8 cellular contexts compared by ENCODE assay signal in the genomic region with DNA sequence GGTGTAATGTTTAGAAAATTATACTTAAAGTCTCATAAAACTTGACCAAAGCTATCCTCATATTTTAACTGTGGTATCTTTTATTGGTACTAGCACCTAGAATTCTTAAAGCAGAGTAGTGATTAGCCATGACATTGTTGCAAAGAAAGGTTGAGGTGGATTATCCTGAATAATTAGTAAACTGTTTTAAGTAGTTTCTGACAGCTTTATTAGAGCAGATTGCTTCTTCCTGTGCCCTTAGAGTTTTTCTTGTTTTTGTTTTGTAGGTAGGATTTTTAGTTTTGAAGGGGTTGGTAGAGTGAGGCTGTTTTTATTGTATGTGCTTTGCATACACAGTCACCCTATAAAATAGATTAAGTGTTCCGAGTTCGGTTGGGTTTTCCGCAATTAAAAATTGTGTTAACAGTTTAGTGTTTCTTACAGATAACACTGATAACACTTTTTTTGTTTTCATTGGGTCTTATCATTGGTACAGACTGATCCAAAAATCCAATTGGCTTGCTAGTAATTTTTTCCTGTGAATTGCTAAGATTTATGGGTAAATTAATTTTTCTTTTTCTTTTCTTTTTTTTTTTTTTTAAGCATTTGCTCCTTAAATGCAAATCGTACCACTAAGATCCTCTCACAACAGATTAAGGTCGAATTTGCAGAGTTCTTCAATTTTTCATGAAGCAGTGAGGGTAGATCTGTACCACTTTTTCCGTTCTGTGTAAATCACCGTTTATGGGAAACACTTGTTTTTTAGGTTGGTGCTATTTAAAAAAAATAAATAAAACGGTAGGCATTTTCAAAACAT. TPM values are rescaled to one million over a fixed set of nuclear protein-coding genes. Genes with fewer than 3 reads are reported as not detected.
A peak's percentile ranks its signal among the peaks of the same experiment; 100 is the strongest.
DNase-seq lines count a peak whose midpoint lies in the region; ATAC-seq, FAIRE-seq and TF ChIP-seq lines count a peak whose summit lies in the region.
"Had no signal": no experiment of that assay in that cellular context is flagged by ENCODE, and none has a peak within 500 bp of the region (broad histone marks: within the 10 kb centered on the region; RNA-seq: fewer than 3 reads in every experiment).

No MANE protein-coding gene starts in this region.

- H3K56ac ChIP-seq in H9 (ENCODE audit: insufficient read length, low read depth, low read length), result no peak overlapping the region

- H2BK12ac ChIP-seq in H9 (ENCODE audit: insufficient read length, low read depth, low read length), result no peak overlapping the region

- ATAC-seq in right cardiac atrium, result no peak
- ATAC-seq in omental fat pad (ENCODE audit: low FRiP score), result no peak
- no peak for ATAC-seq in GM18873 (IDR thresholded peaks at IDR 0.05; ENCODE audit: low FRiP score, unreplicated experiment)

- H3K14ac ChIP-seq in H9 (ENCODE audit: insufficient read depth, low read length), result no peak overlapping the region

- no peak overlapping the region for H3K23ac ChIP-seq in H9 (ENCODE audit: insufficient read length, low read depth, low read length)

- H2AFZ ChIP-seq in H9 (ENCODE audit: low read length), result no peak overlapping the region

- intact Hi-C loops in right cardiac atrium (cut with DNase I), result no loop called here
- intact Hi-C loops in spleen (cut with DNase I; ENCODE audit: low total_unique reads), result no loop called here

- DNase-seq in H9 (no peak), right cardiac atrium (no peak), spleen (no peak), omental fat pad (ENCODE audit: low spot score) (no peak), GM12892 (ENCODE audit: insufficient read length) (no peak)

- H3K4me2 ChIP-seq in H9 (ENCODE audit: insufficient read depth, insufficient read length, low read length), result peak overlapping the region; percentile 66

- H2AK5ac ChIP-seq in H9 (ENCODE audit: insufficient read length, low read length), result no peak overlapping the region

- peaks cover 5% of the 10 kb centered on the region for H3K79me1 ChIP-seq in H9 (ENCODE audit: insufficient read depth, low read depth, low read length, poor library complexity, severe bottlenecking)

- H3K27ac ChIP-seq in H9 (ENCODE audit: insufficient read length, low read depth, low read length) (no peak overlapping the region), right cardiac atrium (ENCODE audit: low read length) (no peak overlapping the region), spleen (peak overlapping the region in 6 of 8 donors; percentile 30 to 99 (median 99))

- peak overlapping the region; percentile 100 for H3K4me3 Mint-ChIP-seq in H9

- H3K36me3 ChIP-seq in spleen, result peaks cover 0 to 30% (median 20%) of the 10 kb centered on the region in 6 donors

- no peak overlapping the region for H3K18ac ChIP-seq in H9 (ENCODE audit: insufficient read length, low read depth, low read length)

- H3K27me3 Mint-ChIP-seq in H9 (ENCODE audit: low read depth), result peaks cover 2% of the 10 kb centered on the region

- no peak overlapping the region for H4K8ac ChIP-seq in H9 (replicated peaks; ENCODE audit: insufficient read length, low read depth, low read length)

- H3K27ac Mint-ChIP-seq in H9, result peak overlapping the region in 1 of 3 experiments; percentile 93; a peak in 2 of 7 replicates

- H2BK120ac ChIP-seq in H9 (ENCODE audit: low read depth, low read length, poor library complexity, severe bottlenecking), result no peak overlapping the region

- no peak overlapping the region for H3T11ph ChIP-seq in H9 (ENCODE audit: low read length)

- no peak overlapping the region for H2BK15ac ChIP-seq in H9 (ENCODE audit: low read depth, low read length)

- H2BK5ac ChIP-seq in H9 (ENCODE audit: insufficient read length, low read length), result no peak overlapping the region

- H3K23me2 ChIP-seq in H9 (ENCODE audit: insufficient read length, low read depth, low read length, poor library complexity, severe bottlenecking), result peaks cover 10% of the 10 kb centered on the region

- no CpG with 5 or more reads among the region's 8 CpGs for WGBS in H9 (ENCODE audit: extremely low coverage, insufficient read length, low lambda C conversion rate)
- 4% methylated on average over 8 of the region's 8 CpGs for WGBS in right cardiac atrium
- 2 to 5% (median 4%) methylated on average over 8 of the region's 8 CpGs for WGBS in spleen, 5 donors

- H3K27me3 ChIP-seq in H9 (ENCODE audit: insufficient read depth, low read length) (no peaks in the 10 kb centered on the region), right cardiac atrium (ENCODE audit: control insufficient read depth, insufficient read depth) (no peaks in the 10 kb centered on the region), spleen (replicated peaks in 1 of 7) (no peaks in the 10 kb centered on the region)

- H3K4ac ChIP-seq in H9 (ENCODE audit: low read depth, low read length), result no peak overlapping the region

- H4K5ac ChIP-seq in H9 (ENCODE audit: insufficient read length, low read depth, low read length), result no peak overlapping the region

- H2BK20ac ChIP-seq in H9 (ENCODE audit: low read depth, low read length, poor library complexity, severe bottlenecking), result no peak overlapping the region

- TF ChIP-seq CTCF in H9 (conservative IDR thresholded peaks at IDR 0.05) (no peak), WI38 (IDR thresholded peaks at IDR 0.05; ENCODE audit: low read depth, low read length) (no peak), spleen (IDR thresholded peaks at IDR 0.05 in 8 of 11, conservative IDR thresholded peaks at IDR 0.05 in 3 of 11) (no peak), omental fat pad (IDR thresholded peaks at IDR 0.05) (no peak)

- H3K9ac ChIP-seq in H9 (ENCODE audit: extremely low read depth, insufficient read length, low read length), result peak overlapping the region; percentile 29

- no peak overlapping the region for H4K91ac ChIP-seq in H9 (ENCODE audit: insufficient read length, low read depth, low read length)

- peaks cover 35 to 44% of the 10 kb centered on the region in 2 experiments for H3K4me1 Mint-ChIP-seq in H9

- peaks cover 39 to 65% (median 60%) of the 10 kb centered on the region in 3 experiments for H3K36me3 Mint-ChIP-seq in H9 (ENCODE audit: insufficient read depth in 1 of 3, low read depth in 3 of 3)

- 0 out of 2 replicates have a peak, but pooled peaks cover 3% of the 10 kb centered on the region for H3K4me1 ChIP-seq in H9 (ENCODE audit: insufficient read depth, low read length)
- H3K4me1 ChIP-seq in right cardiac atrium (ENCODE audit: control insufficient read depth, insufficient read depth, low read length), result peaks cover 4% of the 10 kb centered on the region
- peaks cover 26 to 81% (median 62%) of the 10 kb centered on the region in 6 donors for H3K4me1 ChIP-seq in spleen

- H3K9me3 ChIP-seq in H9 (ENCODE audit: control insufficient read depth, low read depth, low read length) (no peaks in the 10 kb centered on the region), right cardiac atrium (ENCODE audit: control insufficient read depth, low read length) (no peaks in the 10 kb centered on the region), spleen (no peaks in the 10 kb centered on the region)

- no peaks in the 10 kb centered on the region for H4K20me1 ChIP-seq in H9 (ENCODE audit: control insufficient read depth, insufficient read depth, insufficient read length)

- TF ChIP-seq POLR2A in spleen (IDR thresholded peaks at IDR 0.05), result no peak
- no peak for TF ChIP-seq POLR2A in GM12892 (IDR thresholded peaks at IDR 0.05; ENCODE audit: low read depth, low read length)

- H3K9me3 Mint-ChIP-seq in H9, result peaks cover 0 to 7% of the 10 kb centered on the region in 2 experiments; a peak in 2 of 5 replicates

- peak overlapping the region; percentile 98 for H3K4me3 ChIP-seq in WI38 (ENCODE audit: low read depth, low read length)
- H3K4me3 ChIP-seq in right cardiac atrium (ENCODE audit: low read length), result peak overlapping the region; percentile 95
- peak overlapping the region; percentile 74 to 92 (median 81) for H3K4me3 ChIP-seq in spleen

- no peak for FAIRE-seq in GM12892 (lab: Jason Lieb, UNC)
- FAIRE-seq: RCC 7860 had no signal

- H3K79me2 ChIP-seq in H9 (ENCODE audit: insufficient read depth, low read length), result peaks cover 48% of the 10 kb centered on the region

RNA-seq across cellular contexts. Expression of a gene that starts 2.1 kb away (rescaled TPM):
- total RNA-seq in H9 (2021) (2.4 and 3.5 TPM in 2 replicates), right cardiac atrium (1 to 10 TPM; 2.9 to 5.5 (median 4.0) TPM), spleen (1 to 10 TPM; 1.7 to 6.9 (median 3.5) TPM), omental fat pad (10 to 100 TPM in 1 of 4 donors, 1 to 10 TPM in 3; 4.9 to 12.3 (median 7.6) TPM)
- polyA plus RNA-seq in right cardiac atrium (2.4 TPM), spleen (1 to 10 TPM in 2 of 3 donors, under 1 TPM in 1; 0.96 to 1.2 (median 1.2) TPM)
- polyA plus RNA-seq in GM12892 (2012; ENCODE audit: missing spikeins), result 1.8 TPM

RNA-seq across cellular contexts. Expression of a gene that starts 3.0 kb away (rescaled TPM):
- total RNA-seq in H9 (2021), result 234 and 244 TPM in 2 replicates
- 100 to 1,000 TPM in 2 of 4 donors, 10 to 100 TPM in 2; 81.1 to 134 (median 94.1) TPM for total RNA-seq in right cardiac atrium
- 100 TPM for polyA plus RNA-seq in right cardiac atrium
- 100 to 1,000 TPM in 3 of 7 donors, 10 to 100 TPM in 4; 43.2 to 109 (median 79.9) TPM for total RNA-seq in spleen
- 100 to 1,000 TPM in 2 of 3 donors, 10 to 100 TPM in 1; 96.5 to 142 (median 112) TPM for polyA plus RNA-seq in spleen
- total RNA-seq in omental fat pad, result 10 to 100 TPM; 52.4 to 72.2 (median 63.2) TPM
- 153 TPM for polyA plus RNA-seq in GM12892 (2012; ENCODE audit: missing spikeins)

Comparison
In these comparisons a context has a peak if more than half of its experiments do, and no peak if none do; other contexts are left out.
1. H3K27ac ChIP-seq: peak in spleen (6 of 8); none in H9 (single experiment) and right cardiac atrium (single experiment).
2. Peak in every context shown above with its lines, with median percentiles within 50 percentile points of each other: H3K4me3 ChIP-seq.